1 cellular context compared by ENCODE assay signal in genomic region chr1:23370270-23370743, GRCh38.
TF ChIP-seq lines count a peak whose summit lies in the region.

No MANE protein-coding gene starts in this region.

TF ChIP-seq in GM23338, 12 proteins besides CTCF, POLR2A, EP300 and RAD21 (continued from another document):
- TF ChIP-seq ZNF462 (CRISPR knock-in tag; IDR thresholded peaks at IDR 0.05): no peak
- TF ChIP-seq JUNB (IDR thresholded peaks at IDR 0.05; ENCODE audit: unreplicated experiment): no peak
- TF ChIP-seq NANOG (IDR thresholded peaks at IDR 0.05; ENCODE audit: borderline replicate concordance): no peak
- no peak for TF ChIP-seq ETS1 (IDR thresholded peaks at IDR 0.05)
- TF ChIP-seq EZH2phosphoT487 (IDR thresholded peaks at IDR 0.05; ENCODE audit: unreplicated experiment): no peak
- TF ChIP-seq ZNF331 (CRISPR knock-in tag; IDR thresholded peaks at IDR 0.05; ENCODE audit: low read depth): no peak
